21 cellular contexts compared by ENCODE assay signal in genomic region chrX:153623310-153624029, GRCh38. TPM values are rescaled to one million over a fixed set of nuclear protein-coding genes. Genes with fewer than 3 reads are reported as not detected.
DNase-seq lines count a peak whose midpoint lies in the region; ATAC-seq, FAIRE-seq and TF ChIP-seq lines count a peak whose summit lies in the region.
"Had no signal": no experiment of that assay in that cellular context is flagged by ENCODE, and none has a peak within 500 bp of the region (broad histone marks: within the 10 kb centered on the region; RNA-seq: fewer than 3 reads in every experiment).

No MANE protein-coding gene starts in this region.

- no peak overlapping the region for H3K14ac ChIP-seq in mesenchymal stem cell (ENCODE audit: low read length in 2 of 2)

- H2AK5ac ChIP-seq in mesenchymal stem cell (ENCODE audit: low read length, severe bottlenecking): peak overlapping the region; percentile 6

- no peak overlapping the region for H2BK15ac ChIP-seq in mesenchymal stem cell (ENCODE audit: low read depth, poor library complexity, severe bottlenecking)

- H3K9ac ChIP-seq in kidney (ENCODE audit: low read length in 2 of 2) (no peak overlapping the region), mesenchymal stem cell (ENCODE audit: low read length) (no peak overlapping the region)

- H2BK12ac ChIP-seq in mesenchymal stem cell (ENCODE audit: low read length in 2 of 2): no peak overlapping the region

- H3K18ac ChIP-seq in mesenchymal stem cell (ENCODE audit: low read depth in 1 of 2, low read length in 2 of 2): no peak overlapping the region

- peak overlapping the region; percentile 69 to 74 for H3K27ac ChIP-seq in kidney (ENCODE audit: low read depth in 2 of 2, low read length in 2 of 2)
- peak overlapping the region; percentile 24 for H3K27ac ChIP-seq in mesenchymal stem cell (ENCODE audit: low read length, poor library complexity, severe bottlenecking)
- no peak overlapping the region for H3K27ac ChIP-seq in spleen
- H3K27ac ChIP-seq in naive thymus-derived CD4-positive, alpha-beta T cell (ENCODE audit: low read depth, low read length): no peak overlapping the region
- H3K27ac ChIP-seq: SK-N-MC had no signal

- no peak for ATAC-seq in omental fat pad (ENCODE audit: low FRiP score)
- no peak for ATAC-seq in naive thymus-derived CD4-positive, alpha-beta T cell
- no peak for ATAC-seq in HG03457 (IDR thresholded peaks at IDR 0.05; ENCODE audit: unreplicated experiment)
- ATAC-seq: GM12878, K562 had no signal

- H3K4me1 ChIP-seq in kidney (ENCODE audit: control insufficient read depth in 1 of 2, insufficient read depth in 1 of 2, low read depth in 1 of 2, low read length in 2 of 2) (peaks cover 0 to 4% of the 10 kb centered on the region in 2 donors), mesenchymal stem cell (ENCODE audit: control insufficient read depth, insufficient read depth, low read depth, low read length) (peaks cover 28% of the 10 kb centered on the region), spleen (no peaks in the 10 kb centered on the region)
- H3K4me1 ChIP-seq in naive thymus-derived CD4-positive, alpha-beta T cell (ENCODE audit: control insufficient read depth in 2 of 2, insufficient read depth in 2 of 2, low read length in 2 of 2): no peaks in the 10 kb centered on the region
- H3K4me1 ChIP-seq: HAP-1 had no signal

- CTCF ChIA-PET in naive thymus-derived CD4-positive, alpha-beta T cell (lab: Charles Lee): no interaction called here

- H3K27me3 ChIP-seq in H7 (ENCODE audit: control insufficient read depth, insufficient read depth, low read length) (no peaks in the 10 kb centered on the region), mesenchymal stem cell (ENCODE audit: control insufficient read depth in 1 of 2, insufficient read depth in 1 of 2, low read length in 2 of 2) (peaks cover 0 to 72% of the 10 kb centered on the region in 2 experiments), spleen (replicated peaks in 1 of 7) (peaks cover 0 to 38% (median 3%) of the 10 kb centered on the region in 7 donors)
- H3K27me3 ChIP-seq in naive thymus-derived CD4-positive, alpha-beta T cell (ENCODE audit: control insufficient read depth in 2 of 2, insufficient read depth in 2 of 2, low read length in 2 of 2): no peaks in the 10 kb centered on the region

- no peaks in the 10 kb centered on the region for H3K4me1 Mint-ChIP-seq in naive thymus-derived CD4-positive, alpha-beta T cell
- H3K4me1 Mint-ChIP-seq: CD4-positive, CD25-positive, alpha-beta regulatory T cell had no signal

- H3K36me3 ChIP-seq in H7 (replicated peaks; ENCODE audit: control insufficient read depth, insufficient read depth, low read length) (no peaks in the 10 kb centered on the region), kidney (ENCODE audit: control insufficient read depth in 1 of 2, insufficient read depth in 2 of 2, low read length in 2 of 2) (no peaks in the 10 kb centered on the region), mesenchymal stem cell (ENCODE audit: control insufficient read depth in 1 of 2, insufficient read depth in 2 of 2, low read depth in 1 of 2, low read length in 2 of 2) (no peaks in the 10 kb centered on the region), spleen (no peaks in the 10 kb centered on the region)
- no peaks in the 10 kb centered on the region for H3K36me3 ChIP-seq in naive thymus-derived CD4-positive, alpha-beta T cell (ENCODE audit: control insufficient read depth in 2 of 3, insufficient read depth in 3 of 3, low read length in 3 of 3)
- H3K36me3 ChIP-seq: HAP-1 had no signal

- no peak for FAIRE-seq in kidney (lab: Jason Lieb, UNC)
- FAIRE-seq: GM12878, GM19239, K562 had no signal

- no peaks in the 10 kb centered on the region for H3K36me3 Mint-ChIP-seq in naive thymus-derived CD4-positive, alpha-beta T cell
- H3K36me3 Mint-ChIP-seq: CD4-positive, CD25-positive, alpha-beta regulatory T cell had no signal

- POLR2A ChIA-PET in naive thymus-derived CD4-positive, alpha-beta T cell (lab: Charles Lee): no interaction called here

- DNase-seq in H7 (peak; percentile 31), kidney (peak; percentile 68), mesenchymal stem cell (no peak), spleen (peak; percentile 56), omental fat pad (ENCODE audit: low spot score) (no peak)
- no peak for DNase-seq in naive thymus-derived CD4-positive, alpha-beta T cell
- DNase-seq: AML-193; CD4-positive, CD25-positive, alpha-beta regulatory T cell; COR-L47; GF-D8; NCI-H1092 treated with DMSO at 0.1 percent for 48 hours; NCI-H748 treated with DMSO at 0.1 percent for 48 hours; NK-92 treated with Interleukin-12 subunit alpha and Interleukin-12 subunit beta, amount 100 ng/mL, for 24 hours; SHP77 had no signal

- H2BK120ac ChIP-seq in mesenchymal stem cell (ENCODE audit: low read depth, low read length): no peak overlapping the region

- H3K9me3 Mint-ChIP-seq in naive thymus-derived CD4-positive, alpha-beta T cell: no peaks in the 10 kb centered on the region

- H2AFZ ChIP-seq in mesenchymal stem cell (ENCODE audit: low read depth, low read length): no peak overlapping the region

- peaks cover 0 to 2% (median 0%) of the 10 kb centered on the region in 5 donors for H3K27me3 Mint-ChIP-seq in naive thymus-derived CD4-positive, alpha-beta T cell

- intact Hi-C loops in kidney (cut with DNase I): no loop called here
- intact Hi-C loops in spleen (cut with DNase I; ENCODE audit: low total_unique reads): no loop called here
- intact Hi-C loops in naive thymus-derived CD4-positive, alpha-beta T cell (cut with micrococcal nuclease): no loop called here

- H2BK5ac ChIP-seq in mesenchymal stem cell (ENCODE audit: low read depth, low read length, poor library complexity, severe bottlenecking): no peak overlapping the region

- H3K9me3 ChIP-seq in kidney (ENCODE audit: control insufficient read depth in 1 of 2, low read length in 2 of 2): no peaks in the 10 kb centered on the region
- H3K9me3 ChIP-seq in mesenchymal stem cell (ENCODE audit: control insufficient read depth, low read length): no peaks in the 10 kb centered on the region
- no peaks in the 10 kb centered on the region for H3K9me3 ChIP-seq in spleen
- H3K9me3 ChIP-seq in naive thymus-derived CD4-positive, alpha-beta T cell (ENCODE audit: control insufficient read depth in 2 of 3, low read length in 3 of 3): no peaks in the 10 kb centered on the region

- H3K4me3 ChIP-seq in H7 (ENCODE audit: insufficient read depth, low read depth, low read length) (no peak overlapping the region), kidney (ENCODE audit: low read length in 2 of 2) (no peak overlapping the region), mesenchymal stem cell (ENCODE audit: insufficient read depth in 1 of 2, low read depth in 1 of 2, low read length in 2 of 2) (no peak overlapping the region), spleen (no peak overlapping the region)
- H3K4me3 ChIP-seq in naive thymus-derived CD4-positive, alpha-beta T cell (ENCODE audit: low read length): no peak overlapping the region
- H3K4me3 ChIP-seq: GM12878, HAP-1, K562, SK-N-MC had no signal

- WGBS in mesenchymal stem cell: 82% methylated on average over 15 of the region's 16 CpGs
- 72 to 86% (median 75%) methylated on average over 5 to 16 of the region's 16 CpGs for WGBS in spleen, 5 donors

- H3K4me3 Mint-ChIP-seq in naive thymus-derived CD4-positive, alpha-beta T cell: no peak overlapping the region
- H3K4me3 Mint-ChIP-seq: CD4-positive, CD25-positive, alpha-beta regulatory T cell had no signal

- H3K4ac ChIP-seq in mesenchymal stem cell (ENCODE audit: low read depth in 1 of 2, low read length in 2 of 2): no peak overlapping the region

- TF ChIP-seq POLR2A in spleen (IDR thresholded peaks at IDR 0.05): no peak

- no peak overlapping the region for H3K27ac Mint-ChIP-seq in naive thymus-derived CD4-positive, alpha-beta T cell
- H3K27ac Mint-ChIP-seq: CD4-positive, CD25-positive, alpha-beta regulatory T cell had no signal

- TF ChIP-seq CTCF in kidney (IDR thresholded peaks at IDR 0.05; ENCODE audit: borderline replicate concordance, extremely low read depth, insufficient read depth): no peak
- TF ChIP-seq CTCF in spleen (IDR thresholded peaks at IDR 0.05 in 8 of 11, conservative IDR thresholded peaks at IDR 0.05 in 3 of 11): no peak
- no peak for TF ChIP-seq CTCF in omental fat pad (IDR thresholded peaks at IDR 0.05)

- H4K8ac ChIP-seq in mesenchymal stem cell (ENCODE audit: low read length): no peak overlapping the region

- H3K79me1 ChIP-seq in mesenchymal stem cell (replicated peaks; ENCODE audit: low read length, poor library complexity, severe bottlenecking): no peaks in the 10 kb centered on the region

- H4K91ac ChIP-seq in mesenchymal stem cell (ENCODE audit: low read length): no peak overlapping the region

- no peak overlapping the region for H3K23ac ChIP-seq in mesenchymal stem cell (ENCODE audit: low read length in 2 of 2)

- H3K4me2 ChIP-seq in mesenchymal stem cell (ENCODE audit: low read length, poor library complexity, severe bottlenecking): no peak overlapping the region

RNA-seq across cellular contexts. Expression of gene DUSP9, which starts 23.5 kb away (rescaled TPM):
- 2.3 and 3.3 TPM in 2 replicates for total RNA-seq in H7 (2014; rRNA removed; shearing (Covaris generic))
- total RNA-seq in kidney (4.7 TPM), spleen (under 1 TPM in 1 of 7 donors, not detected in 6; 0.17 TPM), omental fat pad (1 to 10 TPM in 1 of 4 donors, under 1 TPM in 1, not detected in 2; 0.48 to 2.3 TPM)
- polyA plus RNA-seq in kidney (ENCODE audit: insufficient read depth, low read depth, low replicate concordance) (81.4 TPM), spleen (under 1 TPM in 1 of 3 donors, not detected in 2; 0.09 TPM)
- 0.03 TPM for polyA plus RNA-seq in mesenchymal stem cell (2013, experiment 1 of 2)
- 0.01 TPM for polyA plus RNA-seq in mesenchymal stem cell (2013, experiment 2 of 2)
- total RNA-seq in naive thymus-derived CD4-positive, alpha-beta T cell: not detected
- polyA plus RNA-seq in naive thymus-derived CD4-positive, alpha-beta T cell: not detected
- total RNA-seq: CD4-positive, CD25-positive, alpha-beta regulatory T cell had no signal
- polyA plus RNA-seq: CD4-positive, CD25-positive, alpha-beta regulatory T cell; GM12878 had no signal

RNA-seq across cellular contexts. Expression of gene CCNQ, which starts 24.5 kb away (rescaled TPM):
- 27.0 and 30.4 TPM in 2 replicates for total RNA-seq in H7 (2014; rRNA removed; shearing (Covaris generic))
- total RNA-seq in kidney (14.6 TPM), spleen (10 to 100 TPM; 17.5 to 32.0 (median 21.7) TPM), omental fat pad (10 to 100 TPM; 26.0 to 42.6 (median 31.0) TPM)
- polyA plus RNA-seq in kidney (ENCODE audit: insufficient read depth, low read depth, low replicate concordance) (35.4 TPM), spleen (10 to 100 TPM; 58.6 to 67.3 (median 59.6) TPM)
- polyA plus RNA-seq in mesenchymal stem cell (2013, experiment 1 of 2): 24.5 TPM
- polyA plus RNA-seq in mesenchymal stem cell (2013, experiment 2 of 2): 26.2 TPM
- 10 to 100 TPM; 13.7 to 27.6 (median 21.0) TPM for total RNA-seq in naive thymus-derived CD4-positive, alpha-beta T cell
- polyA plus RNA-seq in naive thymus-derived CD4-positive, alpha-beta T cell: 10 to 100 TPM; 33.9 to 42.0 TPM

RNA-seq across cellular contexts. Expression of gene PNCK, which starts 50.1 kb away (rescaled TPM):
- 1.7 and 5.5 TPM in 2 replicates for total RNA-seq in H7 (2014; rRNA removed; shearing (Covaris generic))
- 1.5 TPM for total RNA-seq in kidney
- polyA plus RNA-seq in kidney (ENCODE audit: insufficient read depth, low read depth, low replicate concordance): 5.5 TPM
- 0.10 TPM for polyA plus RNA-seq in mesenchymal stem cell (2013, experiment 1 of 2)
- 0.03 TPM for polyA plus RNA-seq in mesenchymal stem cell (2013, experiment 2 of 2)
- total RNA-seq in spleen: 1 to 10 TPM in 2 of 7 donors, under 1 TPM in 1, not detected in 4; 0.73 to 1.2 (median 1.0) TPM
- under 1 TPM; 0.18 to 0.35 (median 0.22) TPM for polyA plus RNA-seq in spleen
- total RNA-seq in omental fat pad: under 1 TPM in 2 of 4 donors, not detected in 2; 0.46 to 0.60 TPM
- 1 to 10 TPM in 1 of 5 experiments, under 1 TPM in 2, not detected in 2; 0.35 to 1.1 (median 0.58) TPM for total RNA-seq in naive thymus-derived CD4-positive, alpha-beta T cell
- not detected for polyA plus RNA-seq in naive thymus-derived CD4-positive, alpha-beta T cell
- total RNA-seq: Daoy had no signal
- polyA plus RNA-seq: CD4-positive, CD25-positive, alpha-beta regulatory T cell had no signal

Comparison
In these comparisons a context has a peak if more than half of its experiments do, and no peak if none do; other contexts are left out.
1. DNase-seq: peak in H7 (single experiment), kidney (single experiment) and spleen (single experiment); none in mesenchymal stem cell (single experiment), omental fat pad (single experiment) and naive thymus-derived CD4-positive, alpha-beta T cell (0 of 9).
2. H3K27ac ChIP-seq: peak in kidney (2 of 2) and mesenchymal stem cell (single experiment); none in spleen (0 of 8) and naive thymus-derived CD4-positive, alpha-beta T cell (single experiment).